Comparison of ENCODE assay signal across 29 cellular contexts in genomic region chr1:231376101-231376500, GRCh38. TPM values are rescaled to one million over a fixed set of nuclear protein-coding genes. Genes with fewer than 3 reads are reported as not detected.
A peak's percentile ranks its signal among the peaks of the same experiment; 100 is the strongest.
DNase-seq lines count a peak whose midpoint lies in the region; ATAC-seq, FAIRE-seq and TF ChIP-seq lines count a peak whose summit lies in the region.
"Had no signal": no experiment of that assay in that cellular context is flagged by ENCODE, and none has a peak within 500 bp of the region (broad histone marks: within the 10 kb centered on the region; RNA-seq: fewer than 3 reads in every experiment).

No MANE protein-coding gene starts in this region.

- no peak for TF ChIP-seq CTCF in right atrium auricular region (IDR thresholded peaks at IDR 0.05)

- DNase-seq in ELR (ENCODE audit: low read depth) (peak; percentile 69), RCC 7860 (ENCODE audit: low spot score) (peak; percentile 25), dermis blood vessel endothelial cell (peak; percentile 58), renal cortical epithelial cell (ENCODE audit: low read depth) (peak; percentile 57), right atrium auricular region (ENCODE audit: low spot score) (no peak), NCI-H2171 treated with DMSO at 0.1 percent for 48 hours (lab: John Stamatoyannopoulos, UW) (no peak)
- DNase-seq: activated CD4-positive, CD25-positive, alpha-beta regulatory T cell; activated naive CD4-positive, alpha-beta T cell; cerebellar nuclear complex; DMS79 treated with DMSO at 0.1 percent for 48 hours; dorsolateral prefrontal cortex; GOT3; hippocampal formation; Karpas-422; left cardiac atrium; mucosa of descending colon; natural killer cell; NCI-H1694; NCI-H446 treated with DMSO at 0.1 percent for 48 hours; NCI-H82; occipital lobe; transverse colon had no signal

- peaks cover 0 to 31% of the 10 kb centered on the region in 2 donors for H3K4me1 ChIP-seq in right atrium auricular region
- H3K4me1 ChIP-seq: prostate gland had no signal

- H3K27me3 ChIP-seq in right atrium auricular region: no peaks in the 10 kb centered on the region
- H3K27me3 ChIP-seq: BLaER1 treated with 17β-estradiol and CSF1 and Interleukin-3, amounts not matched to agents 10 nM and 100 nM; dorsolateral prefrontal cortex; transverse colon had no signal

- ATAC-seq in HG02642 (IDR thresholded peaks at IDR 0.05; ENCODE audit: poor library complexity, unreplicated experiment) (no peak), HG03521 (IDR thresholded peaks at IDR 0.05; ENCODE audit: unreplicated experiment) (no peak)

- no peaks in the 10 kb centered on the region for H3K9me3 ChIP-seq in right atrium auricular region
- H3K9me3 ChIP-seq: BLaER1 treated with 17β-estradiol and CSF1 and Interleukin-3, amounts not matched to agents 10 nM and 100 nM; mucosa of descending colon; prostate gland; transverse colon had no signal

- H3K36me3 ChIP-seq in right atrium auricular region: no peaks in the 10 kb centered on the region
- H3K36me3 ChIP-seq: prostate gland, transverse colon had no signal

- no peak overlapping the region for H3K4me3 ChIP-seq in right atrium auricular region
- H3K4me3 ChIP-seq: BLaER1 treated with 17β-estradiol and CSF1 and Interleukin-3, amounts not matched to agents 10 nM and 100 nM; dorsolateral prefrontal cortex; mucosa of descending colon; prostate gland; transverse colon had no signal

- no peak overlapping the region for H3K27ac ChIP-seq in right atrium auricular region
- H3K27ac ChIP-seq: BLaER1 treated with 17β-estradiol and CSF1 and Interleukin-3, amounts not matched to agents 10 nM and 100 nM; HL-60; prostate gland; RWPE1; transverse colon had no signal

- FAIRE-seq in RCC 7860 (lab: Jason Lieb, UNC): peak; percentile 60
- FAIRE-seq: endometrium had no signal

RNA-seq across cellular contexts. Expression of gene SPRTN, which starts 38.0 kb away (rescaled TPM):
- total RNA-seq in dermis blood vessel endothelial cell (22.1 and 22.3 TPM in 2 replicates), renal cortical epithelial cell (14.1 and 20.4 TPM in 2 replicates), right atrium auricular region (1 to 10 TPM; 8.9 to 9.1 TPM)

RNA-seq across cellular contexts. Expression of gene EXOC8, which starts 38.4 kb away (rescaled TPM):
- total RNA-seq in dermis blood vessel endothelial cell: 25.4 and 25.6 TPM in 2 replicates
- 19.3 and 24.8 TPM in 2 replicates for total RNA-seq in renal cortical epithelial cell
- total RNA-seq in right atrium auricular region: 10 to 100 TPM; 10.7 to 11.8 TPM

RNA-seq across cellular contexts. Expression of gene EGLN1, which starts 46.0 kb away (rescaled TPM):
- total RNA-seq in dermis blood vessel endothelial cell (125 and 129 TPM in 2 replicates), renal cortical epithelial cell (115 and 142 TPM in 2 replicates), right atrium auricular region (10 to 100 TPM; 57.9 to 76.7 TPM)

Comparison
In these comparisons a context has a peak if more than half of its experiments do, and no peak if none do; other contexts are left out.
1. DNase-seq: peak in ELR (single experiment), RCC 7860 (single experiment), dermis blood vessel endothelial cell (single experiment) and renal cortical epithelial cell (single experiment); none in right atrium auricular region (single experiment) and NCI-H2171 treated with DMSO at 0.1 percent for 48 hours (single experiment).